In genomic region chr2:109341363-109341762, GRCh38 we compare ENCODE assay signal across 18 cellular contexts.
DNase-seq lines count a peak whose midpoint lies in the region; ATAC-seq, FAIRE-seq and TF ChIP-seq lines count a peak whose summit lies in the region.
"Had no signal": no experiment of that assay in that cellular context is flagged by ENCODE, and none has a peak within 500 bp of the region (broad histone marks: within the 10 kb centered on the region; RNA-seq: fewer than 3 reads in every experiment).

No MANE protein-coding gene starts in this region.

- DNase-seq in M059J (ENCODE audit: low read depth) (peak; percentile 59), keratinocyte (ENCODE audit: low read depth, low spot score) (no peak)
- no peak for DNase-seq in natural killer cell treated with Interleukin-12 subunit alpha and Interleukin-12 subunit beta and Interleukin-15 and Interleukin-18, amount 100 ng/mL, for 72 hours (ENCODE audit: low spot score)
- DNase-seq: CD8-positive, alpha-beta memory T cell; Kasumi-1; NCI-H146; NCI-H2081 treated with DMSO at 0.1 percent for 48 hours; NCI-H526; NK-92 treated with Interleukin-12 subunit alpha and Interleukin-12 subunit beta, amount 100 ng/mL, for 24 hours; OCI-M1 had no signal

- H3K4me2 ChIP-seq in keratinocyte (ENCODE audit: control insufficient read depth, extremely low read depth, insufficient read depth, low read depth, low read length) = no peak overlapping the region

- peaks cover 1% of the 10 kb centered on the region for H3K27me3 ChIP-seq in keratinocyte (ENCODE audit: control insufficient read depth, extremely low read depth, insufficient read depth, low read length)

- H3K9me3 ChIP-seq in keratinocyte (ENCODE audit: control insufficient read depth, low read depth, low read length) = no peaks in the 10 kb centered on the region

- H3K4me1 Mint-ChIP-seq in activated T-helper 17 cell treated with anti-CD3 and anti-CD28 coated beads, Interleukin-2, amount 50 U/mL, for 72 hours = no peaks in the 10 kb centered on the region
- peaks cover 0 to 2% of the 10 kb centered on the region in 2 donors for H3K4me1 Mint-ChIP-seq in natural killer cell treated with Interleukin-12 subunit alpha and Interleukin-12 subunit beta and Interleukin-15 and Interleukin-18, amount 100 ng/mL, for 72 hours (ENCODE audit: low read depth in 2 of 2)

- TF ChIP-seq CTCF in keratinocyte (optimal IDR thresholded peaks at IDR 0.05 in 1 of 3, IDR thresholded peaks at IDR 0.05 in 1 of 3, conservative IDR thresholded peaks at IDR 0.05 in 1 of 3; ENCODE audit: extremely low read depth in 1 of 3, insufficient read depth in 2 of 3, low read length in 3 of 3) = no peak

- no peaks in the 10 kb centered on the region for H4K20me1 ChIP-seq in keratinocyte (ENCODE audit: control insufficient read depth, extremely low read depth, insufficient read depth, low read length)

- no peak overlapping the region for H3K4me3 ChIP-seq in keratinocyte (ENCODE audit: control insufficient read depth in 2 of 3, extremely low read depth in 1 of 3, insufficient read depth in 2 of 3, low read depth in 1 of 3, low read length in 3 of 3)
- H3K4me3 ChIP-seq: SK-N-MC had no signal

- H3K27ac Mint-ChIP-seq in activated T-helper 17 cell treated with anti-CD3 and anti-CD28 coated beads, Interleukin-2, amount 50 U/mL, for 72 hours = no peak overlapping the region
- no peak overlapping the region for H3K27ac Mint-ChIP-seq in natural killer cell treated with Interleukin-12 subunit alpha and Interleukin-12 subunit beta and Interleukin-15 and Interleukin-18, amount 100 ng/mL, for 72 hours
- H3K27ac Mint-ChIP-seq: B cell; CD8-positive, alpha-beta memory T cell had no signal

- no peak overlapping the region for H3K4me3 Mint-ChIP-seq in activated T-helper 17 cell treated with anti-CD3 and anti-CD28 coated beads, Interleukin-2, amount 50 U/mL, for 72 hours
- no peak overlapping the region for H3K4me3 Mint-ChIP-seq in natural killer cell treated with Interleukin-12 subunit alpha and Interleukin-12 subunit beta and Interleukin-15 and Interleukin-18, amount 100 ng/mL, for 72 hours
- H3K4me3 Mint-ChIP-seq: B cell; CD8-positive, alpha-beta memory T cell had no signal

- FAIRE-seq in keratinocyte (lab: Jason Lieb, UNC) = peak; percentile 63
- FAIRE-seq: H54 had no signal

- H3K36me3 ChIP-seq in keratinocyte (ENCODE audit: control insufficient read depth in 2 of 2, extremely low read depth in 1 of 2, insufficient read depth in 2 of 2, low read length in 2 of 2) = no peaks in the 10 kb centered on the region

- no peaks in the 10 kb centered on the region for H3K9me3 Mint-ChIP-seq in activated T-helper 17 cell treated with anti-CD3 and anti-CD28 coated beads, Interleukin-2, amount 50 U/mL, for 72 hours
- H3K9me3 Mint-ChIP-seq in natural killer cell treated with Interleukin-12 subunit alpha and Interleukin-12 subunit beta and Interleukin-15 and Interleukin-18, amount 100 ng/mL, for 72 hours = no peaks in the 10 kb centered on the region
- H3K9me3 Mint-ChIP-seq: CD8-positive, alpha-beta memory T cell had no signal

- peak; percentile 43 for ATAC-seq in GM18868 (IDR thresholded peaks at IDR 0.05; ENCODE audit: unreplicated experiment)
- ATAC-seq in activated T-helper 17 cell treated with anti-CD3 and anti-CD28 coated beads, Interleukin-2, amount 50 U/mL, for 72 hours (replicated peaks) = peak; percentile 12
- no peak for ATAC-seq in HG02852 (IDR thresholded peaks at IDR 0.05; ENCODE audit: unreplicated experiment)
- ATAC-seq in natural killer cell treated with Interleukin-12 subunit alpha and Interleukin-12 subunit beta and Interleukin-15 and Interleukin-18, amount 100 ng/mL, for 72 hours = no peak
- no peak for ATAC-seq in HG03565 (IDR thresholded peaks at IDR 0.05; ENCODE audit: unreplicated experiment)
- ATAC-seq: Right ventricle myocardium inferior had no signal

- no peak overlapping the region for H2AFZ ChIP-seq in keratinocyte (ENCODE audit: control insufficient read depth, low read length)

- no peaks in the 10 kb centered on the region for H3K9me1 ChIP-seq in keratinocyte (ENCODE audit: control insufficient read depth, extremely low read depth, insufficient read depth, low read length)

- no peaks in the 10 kb centered on the region for H3K36me3 Mint-ChIP-seq in activated T-helper 17 cell treated with anti-CD3 and anti-CD28 coated beads, Interleukin-2, amount 50 U/mL, for 72 hours (ENCODE audit: low read depth)
- H3K36me3 Mint-ChIP-seq in natural killer cell treated with Interleukin-12 subunit alpha and Interleukin-12 subunit beta and Interleukin-15 and Interleukin-18, amount 100 ng/mL, for 72 hours = no peaks in the 10 kb centered on the region

- no peak overlapping the region for H3K27ac ChIP-seq in keratinocyte (ENCODE audit: control insufficient read depth, insufficient read depth, low read length)
- H3K27ac ChIP-seq: SK-N-MC had no signal

- H3K79me2 ChIP-seq in keratinocyte (ENCODE audit: control insufficient read depth, insufficient read depth, low read length) = no peaks in the 10 kb centered on the region

- peaks cover 19% of the 10 kb centered on the region for H3K27me3 Mint-ChIP-seq in activated T-helper 17 cell treated with anti-CD3 and anti-CD28 coated beads, Interleukin-2, amount 50 U/mL, for 72 hours
- peaks cover 0 to 5% of the 10 kb centered on the region in 2 donors for H3K27me3 Mint-ChIP-seq in natural killer cell treated with Interleukin-12 subunit alpha and Interleukin-12 subunit beta and Interleukin-15 and Interleukin-18, amount 100 ng/mL, for 72 hours

- dilution Hi-C loops in keratinocyte (cut with MboI; ENCODE audit: extremely low pct_ligation_motif_present, low sequenced_read_pairs) = no loop called here

- peaks cover 10% of the 10 kb centered on the region for H3K4me1 ChIP-seq in keratinocyte (ENCODE audit: control insufficient read depth, extremely low read depth, insufficient read depth, low read length)

- no peak overlapping the region for H3K9ac ChIP-seq in keratinocyte (ENCODE audit: control insufficient read depth, extremely low read depth, insufficient read depth, low read length)

Comparison
In these comparisons a context has a peak if more than half of its experiments do, and no peak if none do; other contexts are left out.
1. ATAC-seq: peak in GM18868 (single experiment) and activated T-helper 17 cell treated with anti-CD3 and anti-CD28 coated beads, Interleukin-2, amount 50 U/mL, for 72 hours (single experiment); none in HG02852 (single experiment), natural killer cell treated with Interleukin-12 subunit alpha and Interleukin-12 subunit beta and Interleukin-15 and Interleukin-18, amount 100 ng/mL, for 72 hours (0 of 2) and HG03565 (single experiment).